Comparison of ENCODE assay signal across 11 cellular contexts in the genomic region with DNA sequence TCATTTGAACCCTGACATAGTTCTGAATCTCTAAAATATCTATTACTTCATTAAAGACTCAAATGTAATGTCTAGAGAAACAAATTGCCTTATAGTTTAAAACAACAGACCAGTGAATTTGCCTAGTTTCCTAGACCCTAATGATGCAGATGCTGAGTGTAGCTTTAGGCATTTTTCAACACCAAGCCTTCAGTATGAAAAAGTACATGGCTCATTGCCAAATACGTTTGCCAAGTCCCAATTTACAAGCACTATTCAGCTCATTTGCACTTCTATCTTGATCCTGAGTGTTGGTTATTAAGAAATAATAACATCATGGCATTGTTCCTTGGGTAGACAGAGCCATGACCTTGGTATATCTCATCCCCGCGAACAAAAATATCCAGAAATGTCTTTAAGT. TPM values are rescaled to one million over a fixed set of nuclear protein-coding genes. Genes with fewer than 3 reads are reported as not detected.
DNase-seq lines count a peak whose midpoint lies in the region; ATAC-seq, FAIRE-seq and TF ChIP-seq lines count a peak whose summit lies in the region.
"Had no signal": no experiment of that assay in that cellular context is flagged by ENCODE, and none has a peak within 500 bp of the region (broad histone marks: within the 10 kb centered on the region; RNA-seq: fewer than 3 reads in every experiment).

No MANE protein-coding gene starts in this region.

- H4K5ac ChIP-seq in H1 (ENCODE audit: insufficient read length, low read depth, low read length) = no peak overlapping the region

- ATAC-seq in sciatic nerve (peak; percentile 19), HG02852 (IDR thresholded peaks at IDR 0.05; ENCODE audit: unreplicated experiment) (no peak)
- ATAC-seq: activated CD4-positive, CD25-positive, alpha-beta regulatory T cell treated with anti-CD3 and anti-CD28 coated beads, Interleukin-2, amount 50 U/mL, for 24 hours had no signal

- H3K36me3 ChIP-seq in H1 (ENCODE audit: control insufficient read depth in 2 of 4, insufficient read depth in 4 of 4, low read length in 3 of 4) = no peaks in the 10 kb centered on the region

- H2AK5ac ChIP-seq in H1 (ENCODE audit: low read depth, low read length) = no peak overlapping the region

- H3K79me2 ChIP-seq in H1 (ENCODE audit: control insufficient read depth in 1 of 2, insufficient read depth in 2 of 2, low read length in 2 of 2) = no peaks in the 10 kb centered on the region

- peak; percentile 50 to 68 for DNase-seq in NCI-H2081 (lab: John Stamatoyannopoulos, UW)
- no peak for DNase-seq in NCI-H2081 treated with DMSO at 0.1 percent for 48 hours (lab: John Stamatoyannopoulos, UW)
- peak; percentile 51 to 82 for DNase-seq in NCI-H446 (lab: John Stamatoyannopoulos, UW)
- no peak for DNase-seq in H1 (ENCODE audit: low read depth in 1 of 2, low spot score in 2 of 2)
- no peak for DNase-seq in sciatic nerve (ENCODE audit: low spot score)
- DNase-seq in RKO (ENCODE audit: low spot score) = no peak
- DNase-seq in activated T-cell treated with anti-CD3 and anti-CD28 coated beads for 4 hours = no peak
- DNase-seq: occipital lobe had no signal

- H3K23me2 ChIP-seq in H1 (ENCODE audit: low read depth, low read length) = no peaks in the 10 kb centered on the region

- H3K4ac ChIP-seq in H1 (replicated peaks; ENCODE audit: insufficient read length, low read depth, low read length) = no peak overlapping the region

- no peak overlapping the region for H4K91ac ChIP-seq in H1 (replicated peaks; ENCODE audit: insufficient read length, low read length)

- no peak overlapping the region for H3K56ac ChIP-seq in H1 (replicated peaks; ENCODE audit: insufficient read length, low read depth, low read length)

- H3K9me3 ChIP-seq in H1 (ENCODE audit: insufficient read depth in 2 of 2, low read depth in 1 of 2, low read length in 1 of 2) = no peaks in the 10 kb centered on the region

- no peak overlapping the region for H3K27ac ChIP-seq in H1 (ENCODE audit: low read depth, low read length)

- POLR2A ChIA-PET in H1 (lab: Charles Lee; ENCODE audit: partially characterized antibody) = no interaction called here

- no peaks in the 10 kb centered on the region for H3K27me3 ChIP-seq in H1 (replicated peaks in 1 of 4; ENCODE audit: control insufficient read depth in 3 of 4, extremely low read depth in 1 of 4, insufficient read depth in 3 of 4, low read length in 3 of 4)

- no peak for TF ChIP-seq CTCF in H1 (IDR thresholded peaks at IDR 0.05; ENCODE audit: control extremely low read depth in 1 of 3, insufficient read depth in 1 of 3, low read depth in 1 of 3, low read length in 3 of 3)

- H3K14ac ChIP-seq in H1 (ENCODE audit: insufficient read length) = no peak overlapping the region

- no peaks in the 10 kb centered on the region; a peak in 1 of 7 replicates for H3K4me1 ChIP-seq in H1 (replicated peaks in 1 of 4; ENCODE audit: control insufficient read depth in 3 of 4, insufficient read depth in 4 of 4, low read length in 3 of 4)

- no peak overlapping the region for H2BK12ac ChIP-seq in H1 (ENCODE audit: low read depth, low read length)

- TF ChIP-seq EP300 in H1 (IDR thresholded peaks at IDR 0.05; ENCODE audit: borderline replicate concordance in 1 of 2, low read depth in 2 of 2, low read length in 2 of 2) = no peak

- 0 out of 2 replicates have a peak overlapping the region, but pooled peaks have one; percentile 30 for H2AFZ ChIP-seq in H1 (ENCODE audit: low read length)

- no peak overlapping the region for H3K23ac ChIP-seq in H1 (ENCODE audit: insufficient read length)

- no peak overlapping the region for H3K4me2 ChIP-seq in H1 (ENCODE audit: insufficient read depth in 1 of 2, low read depth in 2 of 2, low read length in 2 of 2)

- H2BK5ac ChIP-seq in H1 (ENCODE audit: low read depth, low read length) = no peak overlapping the region

- no peak overlapping the region for H2BK120ac ChIP-seq in H1 (replicated peaks; ENCODE audit: low read depth, low read length)

- no peak overlapping the region for H4K8ac ChIP-seq in H1 (ENCODE audit: extremely low read depth, insufficient read depth, low read length)

- H2BK15ac ChIP-seq in H1 (ENCODE audit: low read length) = no peak overlapping the region

- H3K9ac ChIP-seq in H1 (replicated peaks in 1 of 4; ENCODE audit: extremely low read depth in 1 of 4, low read depth in 3 of 4, low read length in 3 of 4) = no peak overlapping the region

- intact Hi-C loops in sciatic nerve (cut with DNase I) = no loop called here

- H2BK20ac ChIP-seq in H1 (ENCODE audit: low read length) = no peak overlapping the region

- no peaks in the 10 kb centered on the region for H4K20me1 ChIP-seq in H1 (replicated peaks in 1 of 2; ENCODE audit: control insufficient read depth in 1 of 2, insufficient read depth in 2 of 2, low read length in 2 of 2)

- no peaks in the 10 kb centered on the region for H3K79me1 ChIP-seq in H1 (ENCODE audit: low read depth, low read length)

- H3K4me3 ChIP-seq in H1 (ENCODE audit: extremely low read depth in 1 of 4, insufficient read depth in 2 of 4, low read depth in 3 of 4, low read length in 4 of 4) = no peak overlapping the region

- TF ChIP-seq POLR2A in H1 (IDR thresholded peaks at IDR 0.05; ENCODE audit: control extremely low read depth in 1 of 2, low read depth in 2 of 2, low read length in 2 of 2) = no peak

- FAIRE-seq in H1 (lab: Jason Lieb, UNC) = no peak
- FAIRE-seq: D721Med had no signal

- TF ChIP-seq RAD21 in H1 (IDR thresholded peaks at IDR 0.05 in 1 of 2, conservative IDR thresholded peaks at IDR 0.05 in 1 of 2; ENCODE audit: low read depth in 2 of 2, low read length in 2 of 2) = no peak

- no peak overlapping the region for H3K18ac ChIP-seq in H1 (ENCODE audit: extremely low read depth, low read length)

- CTCF ChIA-PET in H1 (lab: Charles Lee; ENCODE audit: partially characterized antibody) = interaction anchor here (0.6 to 1.3 kb wide), 4 partner anchors 9 to 771 kb away, joined by 3 to 5 read pairs (median 3); no protein-coding TSS in a partner anchor

- 89% methylated on average over 3 of the region's 3 CpGs; no CpG with 5 or more reads in 1 of the 2 experiments for WGBS in H1 (ENCODE audit: extremely low coverage in 1 of 2, insufficient coverage in 1 of 2, insufficient read length in 1 of 2, insufficient replicate concordance in 2 of 2, low coverage in 1 of 2, low lambda C conversion rate in 2 of 2, missing lambda C conversion rate in 1 of 2), 2 experiments

TF ChIP-seq in H1, 55 proteins besides CTCF, POLR2A, EP300 and RAD21:
- TF ChIP-seq SP1 (IDR thresholded peaks at IDR 0.05; ENCODE audit: low read depth, low read length) (no peak), RFX5 (IDR thresholded peaks at IDR 0.05; ENCODE audit: borderline replicate concordance, low read depth, low read length) (no peak), SP4 (IDR thresholded peaks at IDR 0.05; ENCODE audit: low read length) (no peak), FOSL1 (IDR thresholded peaks at IDR 0.05; ENCODE audit: insufficient read depth, low read depth, low read length) (no peak), GABPA (IDR thresholded peaks at IDR 0.05; ENCODE audit: borderline replicate concordance, insufficient read depth, low read length) (no peak), SIRT6 (IDR thresholded peaks at IDR 0.05; ENCODE audit: low read length) (no peak), KDM4A (IDR thresholded peaks at IDR 0.05; ENCODE audit: low read depth, low read length, severe bottlenecking) (no peak), CREB1 (IDR thresholded peaks at IDR 0.05) (no peak), MAFK (IDR thresholded peaks at IDR 0.05; ENCODE audit: low read depth, low read length) (no peak), TBP (IDR thresholded peaks at IDR 0.05; ENCODE audit: low read depth, low read length) (no peak), RNF2 (IDR thresholded peaks at IDR 0.05; ENCODE audit: borderline replicate concordance, low read depth, low read length, missing control alignments, poor library complexity, severe bottlenecking) (no peak), KDM1A (IDR thresholded peaks at IDR 0.05; ENCODE audit: borderline replicate concordance, low read length) (no peak), KDM5A (IDR thresholded peaks at IDR 0.05; ENCODE audit: low read length) (no peak)

RNA-seq across cellular contexts. Expression of a gene that starts 46.8 kb away (rescaled TPM):
- total RNA-seq in H1 (2021; fragmentation: NEBNext Ultra II Directional; extraction: Animal tissue kit (Norgen Biotek cat#: 25700)) = 0.47 and 0.50 TPM in 2 replicates
- 0.09 TPM in 2 replicates for polyA plus RNA-seq in H1 (2011; rRNA removed)
- 0.13 TPM for polyA plus RNA-seq in H1 (2011; cell fraction: cytosol; rRNA removed)
- 0.11 TPM for polyA plus RNA-seq in H1 (2011; cell fraction: nucleus; rRNA removed)
- polyA plus RNA-seq in H1 (2012, experiment 1 of 2) = 0.18 to 0.91 TPM (median 0.46 TPM) in 4 replicates
- 0.73 TPM for polyA plus RNA-seq in H1 (2012, experiment 2 of 2)
- 0.26 TPM for polyA plus RNA-seq in H1 (2013, experiment 1 of 2)
- polyA plus RNA-seq in H1 (2013, experiment 2 of 2) = 0.18 TPM
- 0.25 and 0.37 TPM in 2 replicates for polyA minus RNA-seq in H1 (2011; rRNA and poly(A)+ RNA removed)
- not detected for polyA minus RNA-seq in H1 (2011; cell fraction: cytosol; rRNA and poly(A)+ RNA removed)
- polyA minus RNA-seq in H1 (2011; cell fraction: nucleus; rRNA and poly(A)+ RNA removed) = 0.40 TPM
- 0.98 TPM for total RNA-seq in sciatic nerve

Comparison
In these comparisons a context has a peak if more than half of its experiments do, and no peak if none do; other contexts are left out.
1. DNase-seq: peak in NCI-H2081 (2 of 2) and NCI-H446 (2 of 2); none in NCI-H2081 treated with DMSO at 0.1 percent for 48 hours (single experiment), H1 (0 of 2), sciatic nerve (single experiment), RKO (single experiment) and activated T-cell treated with anti-CD3 and anti-CD28 coated beads for 4 hours (single experiment).